In genomic region chr11:2526808-2527381, GRCh38 we compare ENCODE assay signal across 9 cellular contexts.
DNase-seq lines count a peak whose midpoint lies in the region; ATAC-seq and TF ChIP-seq lines count a peak whose summit lies in the region.
"Had no signal": no experiment of that assay in that cellular context is flagged by ENCODE, and none has a peak within 500 bp of the region (broad histone marks: within the 10 kb centered on the region; RNA-seq: fewer than 3 reads in every experiment).

No MANE protein-coding gene starts in this region.

- H3K4me1 Mint-ChIP-seq in activated naive CD8-positive, alpha-beta T cell treated with anti-CD3 and anti-CD28 coated beads, Interleukin-2, amount 10 ng/mL, durations not matched to agents 7 days and 5 days: peaks cover 9% of the 10 kb centered on the region

- DNase-seq in stimulated activated CD4-positive, alpha-beta T cell treated with anti-CD3 and anti-CD28 coated beads, Interleukin-4, amount 100 ng/mL, for 24 hours: peak; percentile 12
- DNase-seq in stimulated activated CD4-positive, alpha-beta T cell treated with anti-CD3 and anti-CD28 coated beads, Interleukin-12 subunit alpha, Interleukin-12 subunit beta, amount 100 ng/mL, for 4 hours: no peak
- DNase-seq in HL-60 (ENCODE audit: low read depth in 1 of 2, low spot score in 1 of 2) (peak; percentile 59 to 66), NCI-H1105 (lab: John Stamatoyannopoulos, UW) (no peak), HPDE6-E6E7 (ENCODE audit: extremely low spot score) (no peak)
- DNase-seq in activated naive CD8-positive, alpha-beta T cell treated with anti-CD3 and anti-CD28 coated beads, Interleukin-2, amount 10 ng/mL, durations not matched to agents 7 days and 5 days: peak; percentile 37

- H3K4me3 Mint-ChIP-seq in activated naive CD8-positive, alpha-beta T cell treated with anti-CD3 and anti-CD28 coated beads, Interleukin-2, amount 10 ng/mL, durations not matched to agents 7 days and 5 days: no peak overlapping the region

- no peaks in the 10 kb centered on the region for H3K9me3 ChIP-seq in mucosa of rectum (ENCODE audit: control insufficient read depth in 2 of 2, low read length in 2 of 2)

- no peaks in the 10 kb centered on the region for H3K27me3 ChIP-seq in HL-60 (ENCODE audit: insufficient read depth, poor library complexity, severe bottlenecking)
- no peaks in the 10 kb centered on the region for H3K27me3 ChIP-seq in mucosa of rectum (ENCODE audit: control insufficient read depth in 2 of 2, insufficient read depth in 2 of 2, low read length in 2 of 2)

- H3K4me1 ChIP-seq in mucosa of rectum (ENCODE audit: control insufficient read depth in 2 of 2, insufficient read depth in 2 of 2, low read length in 2 of 2): peaks cover 29 to 37% of the 10 kb centered on the region in 2 donors

- no peak for TF ChIP-seq CTCF in HL-60 (IDR thresholded peaks at IDR 0.05; ENCODE audit: insufficient read depth, low read length)

- peaks cover 0 to 7% of the 10 kb centered on the region in 2 donors for H3K36me3 ChIP-seq in mucosa of rectum (ENCODE audit: control insufficient read depth in 2 of 2, insufficient read depth in 2 of 2, low read length in 2 of 2)

- H3K36me3 Mint-ChIP-seq in activated naive CD8-positive, alpha-beta T cell treated with anti-CD3 and anti-CD28 coated beads, Interleukin-2, amount 10 ng/mL, durations not matched to agents 7 days and 5 days: no peaks in the 10 kb centered on the region

- POLR2A ChIA-PET in activated naive CD8-positive, alpha-beta T cell treated with anti-CD3 and anti-CD28 coated beads, Interleukin-2, amount 10 ng/mL, durations not matched to agents 7 days and 5 days (lab: Charles Lee): no interaction called here

- H3K9ac ChIP-seq in mucosa of rectum (ENCODE audit: low read depth in 1 of 2, low read length in 2 of 2): peak overlapping the region; percentile 58 to 65

- H3K27ac ChIP-seq in HL-60 (replicated peaks) (no peak overlapping the region), mucosa of rectum (ENCODE audit: low read depth in 2 of 2, low read length in 2 of 2) (peak overlapping the region; percentile 74 to 81)
- H3K27ac ChIP-seq: VCaP had no signal

- ATAC-seq in activated naive CD8-positive, alpha-beta T cell treated with anti-CD3 and anti-CD28 coated beads, Interleukin-2, amount 10 ng/mL, durations not matched to agents 7 days and 5 days (ENCODE audit: low read depth): peak; percentile 19
- ATAC-seq in HG02763 (IDR thresholded peaks at IDR 0.05; ENCODE audit: unreplicated experiment): no peak

- peak overlapping the region; percentile 42 for H3K27ac Mint-ChIP-seq in activated naive CD8-positive, alpha-beta T cell treated with anti-CD3 and anti-CD28 coated beads, Interleukin-2, amount 10 ng/mL, durations not matched to agents 7 days and 5 days

- H3K27me3 Mint-ChIP-seq in activated naive CD8-positive, alpha-beta T cell treated with anti-CD3 and anti-CD28 coated beads, Interleukin-2, amount 10 ng/mL, durations not matched to agents 7 days and 5 days: no peaks in the 10 kb centered on the region

- H3K4me3 ChIP-seq in HL-60 (replicated peaks; ENCODE audit: insufficient read depth, low read length) (no peak overlapping the region), mucosa of rectum (ENCODE audit: low read length in 2 of 2) (peak overlapping the region; percentile 26 to 28)

- no peaks in the 10 kb centered on the region for H3K9me3 Mint-ChIP-seq in activated naive CD8-positive, alpha-beta T cell treated with anti-CD3 and anti-CD28 coated beads, Interleukin-2, amount 10 ng/mL, durations not matched to agents 7 days and 5 days

Comparison
In these comparisons a context has a peak if more than half of its experiments do, and no peak if none do; other contexts are left out.
1. DNase-seq: peak in stimulated activated CD4-positive, alpha-beta T cell treated with anti-CD3 and anti-CD28 coated beads, Interleukin-4, amount 100 ng/mL, for 24 hours (single experiment), HL-60 (2 of 2) and activated naive CD8-positive, alpha-beta T cell treated with anti-CD3 and anti-CD28 coated beads, Interleukin-2, amount 10 ng/mL, durations not matched to agents 7 days and 5 days (single experiment); none in stimulated activated CD4-positive, alpha-beta T cell treated with anti-CD3 and anti-CD28 coated beads, Interleukin-12 subunit alpha, Interleukin-12 subunit beta, amount 100 ng/mL, for 4 hours (single experiment), NCI-H1105 (single experiment) and HPDE6-E6E7 (single experiment).